In genomic region chr22:22628546-22629495, GRCh38 we compare ENCODE assay signal across 6 cellular contexts. TPM values are rescaled to one million over a fixed set of nuclear protein-coding genes. Genes with fewer than 3 reads are reported as not detected.
"Had no signal": no experiment of that assay in that cellular context is flagged by ENCODE, and none has a peak within 500 bp of the region (broad histone marks: within the 10 kb centered on the region; RNA-seq: fewer than 3 reads in every experiment).

No MANE protein-coding gene starts in this region.

RNA-seq across cellular contexts. Expression of gene GGTLC2, which starts 15.6 kb away (rescaled TPM):
- total RNA-seq: HepG2, HT1080, IMR-90, M059J, Right ventricle myocardium superior, SJSA1 had no signal
- polyA plus RNA-seq: HepG2 had no signal
